Comparison of ENCODE assay signal across 1 cellular context in the genomic region with DNA sequence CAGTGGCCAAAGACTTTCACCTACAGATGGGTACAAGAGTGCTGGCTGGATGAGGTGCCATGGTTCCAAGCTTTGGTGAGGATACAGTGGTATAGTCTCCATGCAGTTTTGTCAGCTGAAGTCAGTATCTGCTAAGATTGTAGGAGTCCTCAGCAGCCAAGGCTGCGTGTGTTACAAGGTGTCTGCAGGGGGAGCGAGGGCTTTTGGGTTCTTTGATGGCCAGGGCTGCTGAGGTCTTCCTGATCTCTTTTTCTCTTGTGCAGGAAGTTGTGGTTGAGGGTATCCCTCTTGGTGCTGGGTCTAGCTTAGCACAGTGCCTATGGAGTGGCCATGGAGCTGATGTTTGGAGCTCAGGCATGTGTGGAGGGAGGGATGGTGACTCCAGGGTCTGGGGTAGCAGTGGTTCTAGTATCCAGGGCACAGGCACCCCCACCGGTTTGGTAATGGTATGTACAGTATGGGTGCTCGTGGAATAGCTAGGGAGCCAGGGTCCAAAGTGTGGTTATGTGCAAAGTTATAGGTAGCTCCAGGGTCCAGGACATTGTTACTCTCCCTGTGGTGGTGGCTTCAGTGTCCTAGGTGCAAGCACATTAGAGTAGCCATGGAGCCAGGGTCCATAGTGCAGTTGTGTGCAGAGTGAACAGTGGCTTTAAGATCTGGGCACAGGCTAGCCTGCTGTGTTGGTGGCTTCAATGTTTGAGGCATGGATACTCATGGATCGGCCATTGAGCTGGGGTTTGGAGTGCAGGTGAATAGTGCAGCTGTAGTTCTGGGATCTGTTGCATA.
TF ChIP-seq lines count a peak whose summit lies in the region.

No MANE protein-coding gene starts in this region.

TF ChIP-seq in H1, 55 proteins besides CTCF, POLR2A, EP300 and RAD21:
- TF ChIP-seq SP4 (IDR thresholded peaks at IDR 0.05; ENCODE audit: low read length) = no peak
- TF ChIP-seq HDAC2 (IDR thresholded peaks at IDR 0.05; ENCODE audit: borderline replicate concordance in 1 of 2, low read depth in 2 of 2, low read length in 2 of 2) = no peak
- TF ChIP-seq BACH1 (IDR thresholded peaks at IDR 0.05; ENCODE audit: low read length) = no peak
- TF ChIP-seq CREB1 (IDR thresholded peaks at IDR 0.05) = no peak
- no peak for TF ChIP-seq ASH2L (IDR thresholded peaks at IDR 0.05; ENCODE audit: low read length)
- TF ChIP-seq, protein P1, sequence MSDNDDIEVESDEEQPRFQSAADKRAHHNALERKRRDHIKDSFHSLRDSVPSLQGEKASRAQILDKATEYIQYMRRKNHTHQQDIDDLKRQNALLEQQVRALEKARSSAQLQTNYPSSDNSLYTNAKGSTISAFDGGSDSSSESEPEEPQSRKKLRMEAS (IDR thresholded peaks at IDR 0.05) = no peak
- TF ChIP-seq KDM5A (IDR thresholded peaks at IDR 0.05; ENCODE audit: low read length) = no peak
- TF ChIP-seq SIN3A (conservative IDR thresholded peaks at IDR 0.05 in 1 of 2, IDR thresholded peaks at IDR 0.05 in 1 of 2; ENCODE audit: low read depth in 1 of 2, low read length in 2 of 2) = no peak
- no peak for TF ChIP-seq BCL11A (IDR thresholded peaks at IDR 0.05; ENCODE audit: low read depth in 2 of 2, low read length in 2 of 2)
- TF ChIP-seq HDAC6 (IDR thresholded peaks at IDR 0.05; ENCODE audit: low read depth, low read length) = no peak
- TF ChIP-seq POLR2AphosphoS5 (IDR thresholded peaks at IDR 0.05; ENCODE audit: low read depth, low read length) = no peak
- TF ChIP-seq POU5F1 (IDR thresholded peaks at IDR 0.05; ENCODE audit: low read depth, low read length) = no peak
- TF ChIP-seq MAFK (IDR thresholded peaks at IDR 0.05; ENCODE audit: low read depth, low read length) = no peak
- no peak for TF ChIP-seq NRF1 (IDR thresholded peaks at IDR 0.05; ENCODE audit: low read depth, low read length)
- TF ChIP-seq CBX8 (IDR thresholded peaks at IDR 0.05; ENCODE audit: borderline replicate concordance, low read depth, low read length) = no peak
- no peak for TF ChIP-seq TAF7 (optimal IDR thresholded peaks at IDR 0.05; ENCODE audit: borderline replicate concordance, low read depth, low read length)
- no peak for TF ChIP-seq RXRA (IDR thresholded peaks at IDR 0.05; ENCODE audit: insufficient read depth, low read depth, low read length)
- TF ChIP-seq YY1 (IDR thresholded peaks at IDR 0.05; ENCODE audit: low read depth, low read length) = no peak
TF ChIP-seq in H1: peak in this region for 0.
